In the genomic region with DNA sequence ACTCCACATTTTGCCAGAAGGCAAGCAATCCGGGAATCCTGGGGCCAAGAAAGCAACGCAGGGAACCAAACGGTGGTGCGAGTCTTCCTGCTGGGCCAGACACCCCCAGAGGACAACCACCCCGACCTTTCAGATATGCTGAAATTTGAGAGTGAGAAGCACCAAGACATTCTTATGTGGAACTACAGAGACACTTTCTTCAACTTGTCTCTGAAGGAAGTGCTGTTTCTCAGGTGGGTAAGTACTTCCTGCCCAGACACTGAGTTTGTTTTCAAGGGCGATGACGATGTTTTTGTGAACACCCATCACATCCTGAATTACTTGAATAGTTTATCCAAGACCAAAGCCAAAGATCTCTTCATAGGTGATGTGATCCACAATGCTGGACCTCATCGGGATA, we compare ENCODE assay signal across 18 cellular contexts. TPM values are rescaled to one million over a fixed set of nuclear protein-coding genes. Genes with fewer than 3 reads are reported as not detected.
DNase-seq lines count a peak whose midpoint lies in the region; ATAC-seq and TF ChIP-seq lines count a peak whose summit lies in the region.
"Had no signal": no experiment of that assay in that cellular context is flagged by ENCODE, and none has a peak within 500 bp of the region (broad histone marks: within the 10 kb centered on the region; RNA-seq: fewer than 3 reads in every experiment).

No MANE protein-coding gene starts in this region.

- DNase-seq in CD4-positive, CD25-positive, alpha-beta regulatory T cell: peak in 2 of 3 donors; percentile 53 to 85
- DNase-seq in CD4-positive, alpha-beta T cell: no peak
- no peak for DNase-seq in activated CD4-positive, alpha-beta memory T cell treated with anti-CD3 and anti-CD28 coated beads for 36 hours
- DNase-seq in endothelial cell (ENCODE audit: low spot score): no peak
- DNase-seq in progenitor cell of endocrine pancreas (ENCODE audit: low spot score, unreplicated experiment): no peak
- DNase-seq in MG63: no peak
- DNase-seq: activated CD4-positive, CD25-positive, alpha-beta regulatory T cell treated with anti-CD3 and anti-CD28 coated beads, Interleukin-2, amount 50 U/mL, for 72 hours; Karpas-422; NCI-H1694; NCI-H524; SIG-M5; substantia nigra; SW 1271; upper lobe of right lung had no signal

- no peaks in the 10 kb centered on the region for H3K9me3 ChIP-seq in CD4-positive, CD25-positive, alpha-beta regulatory T cell (ENCODE audit: control insufficient read depth in 2 of 2, low read length in 2 of 2)
- peaks cover 4% of the 10 kb centered on the region for H3K9me3 ChIP-seq in CD4-positive, alpha-beta T cell (ENCODE audit: control insufficient read depth, low read length)
- no peaks in the 10 kb centered on the region; the same call in 1 of the 2 replicates for H3K9me3 ChIP-seq in MG63
- H3K9me3 ChIP-seq: upper lobe of right lung had no signal

- peaks cover 0 to 17% (median 2%) of the 10 kb centered on the region in 7 donors for H3K9me3 Mint-ChIP-seq in CD4-positive, CD25-positive, alpha-beta regulatory T cell
- H3K9me3 Mint-ChIP-seq in CD4-positive, alpha-beta T cell: peaks cover 7% of the 10 kb centered on the region
- H3K9me3 Mint-ChIP-seq in activated CD4-positive, alpha-beta memory T cell treated with anti-CD3 and anti-CD28 coated beads for 36 hours: no peaks in the 10 kb centered on the region
- H3K9me3 Mint-ChIP-seq in endothelial cell (ENCODE audit: unreplicated experiment) (no peaks in the 10 kb centered on the region), progenitor cell of endocrine pancreas (ENCODE audit: low read depth) (peaks cover 6% of the 10 kb centered on the region)

- H3K36me3 Mint-ChIP-seq in CD4-positive, CD25-positive, alpha-beta regulatory T cell: peaks cover 49% of the 10 kb centered on the region
- peaks cover 91% of the 10 kb centered on the region for H3K36me3 Mint-ChIP-seq in CD4-positive, alpha-beta T cell (ENCODE audit: low read depth)
- peaks cover 47% of the 10 kb centered on the region for H3K36me3 Mint-ChIP-seq in activated CD4-positive, alpha-beta memory T cell treated with anti-CD3 and anti-CD28 coated beads for 36 hours
- peaks cover 45% of the 10 kb centered on the region for H3K36me3 Mint-ChIP-seq in endothelial cell (ENCODE audit: low read depth, unreplicated experiment)
- H3K36me3 Mint-ChIP-seq in progenitor cell of endocrine pancreas (ENCODE audit: insufficient read depth): peaks cover 42% of the 10 kb centered on the region

- peak overlapping the region; percentile 51 for H3K4me3 ChIP-seq in CD4-positive, CD25-positive, alpha-beta regulatory T cell (ENCODE audit: low read depth, low read length)
- no peak overlapping the region for H3K4me3 ChIP-seq in MG63
- H3K4me3 ChIP-seq: upper lobe of right lung had no signal

- peak overlapping the region; percentile 94 for H3K27ac Mint-ChIP-seq in CD4-positive, CD25-positive, alpha-beta regulatory T cell
- peak overlapping the region; percentile 84 for H3K27ac Mint-ChIP-seq in CD4-positive, alpha-beta T cell
- H3K27ac Mint-ChIP-seq in activated CD4-positive, alpha-beta memory T cell treated with anti-CD3 and anti-CD28 coated beads for 36 hours: peak overlapping the region; percentile 46
- H3K27ac Mint-ChIP-seq in endothelial cell (ENCODE audit: unreplicated experiment) (peak overlapping the region; percentile 2), progenitor cell of endocrine pancreas (no peak overlapping the region)

- CTCF ChIA-PET in CD4-positive, alpha-beta T cell (lab: Charles Lee): no interaction called here
- CTCF ChIA-PET in activated CD4-positive, alpha-beta memory T cell treated with anti-CD3 and anti-CD28 coated beads for 36 hours (lab: Charles Lee): no interaction called here

- peaks cover 53% of the 10 kb centered on the region for H3K4me1 ChIP-seq in CD4-positive, CD25-positive, alpha-beta regulatory T cell (ENCODE audit: control insufficient read depth, insufficient read depth, low read length, poor library complexity, severe bottlenecking)

- intact Hi-C loops in CD4-positive, alpha-beta T cell (cut with DNase I, micrococcal nuclease): no loop called here
- intact Hi-C loops in activated CD4-positive, alpha-beta memory T cell treated with anti-CD3 and anti-CD28 coated beads for 36 hours (cut with micrococcal nuclease): no loop called here

- no peaks in the 10 kb centered on the region for H3K27me3 ChIP-seq in CD4-positive, CD25-positive, alpha-beta regulatory T cell (ENCODE audit: control insufficient read depth, insufficient read depth, low read length)
- H3K27me3 ChIP-seq in CD4-positive, alpha-beta T cell (ENCODE audit: control insufficient read depth, insufficient read depth, low read length): no peaks in the 10 kb centered on the region
- no peaks in the 10 kb centered on the region for H3K27me3 ChIP-seq in MG63
- H3K27me3 ChIP-seq: upper lobe of right lung had no signal

- peaks cover 25% of the 10 kb centered on the region for H3K36me3 ChIP-seq in CD4-positive, CD25-positive, alpha-beta regulatory T cell (ENCODE audit: control insufficient read depth, insufficient read depth, low read length)
- no peaks in the 10 kb centered on the region; the same call in 1 of the 2 replicates for H3K36me3 ChIP-seq in MG63

- ATAC-seq in CD4-positive, CD25-positive, alpha-beta regulatory T cell (ENCODE audit: low read depth in 2 of 2): peak; percentile 53 to 79
- ATAC-seq in CD4-positive, alpha-beta T cell (ENCODE audit: poor library complexity): peak; percentile 48
- ATAC-seq in HG02973 (IDR thresholded peaks at IDR 0.05; ENCODE audit: unreplicated experiment): no peak
- ATAC-seq in GM19452 (IDR thresholded peaks at IDR 0.05; ENCODE audit: unreplicated experiment): no peak
- ATAC-seq: activated naive CD4-positive, alpha-beta T cell treated with anti-CD3 and anti-CD28 coated beads, Interleukin-2, amount 50 U/mL, for 72 hours; Panc1 had no signal

- peaks cover 54 to 78% (median 58%) of the 10 kb centered on the region in 4 donors for H3K4me1 Mint-ChIP-seq in CD4-positive, CD25-positive, alpha-beta regulatory T cell
- peaks cover 69% of the 10 kb centered on the region for H3K4me1 Mint-ChIP-seq in CD4-positive, alpha-beta T cell (ENCODE audit: low read depth)
- peaks cover 58% of the 10 kb centered on the region for H3K4me1 Mint-ChIP-seq in activated CD4-positive, alpha-beta memory T cell treated with anti-CD3 and anti-CD28 coated beads for 36 hours (ENCODE audit: low read depth)
- peaks cover 55% of the 10 kb centered on the region for H3K4me1 Mint-ChIP-seq in endothelial cell (ENCODE audit: unreplicated experiment)
- H3K4me1 Mint-ChIP-seq in progenitor cell of endocrine pancreas (ENCODE audit: low read depth): peaks cover 5% of the 10 kb centered on the region

- POLR2A ChIA-PET in CD4-positive, alpha-beta T cell (lab: Charles Lee): no interaction called here
- POLR2A ChIA-PET in activated CD4-positive, alpha-beta memory T cell treated with anti-CD3 and anti-CD28 coated beads for 36 hours (lab: Charles Lee): no interaction called here

- TF ChIP-seq CTCF in CD4-positive, alpha-beta T cell (IDR thresholded peaks at IDR 0.05): no peak
- TF ChIP-seq CTCF in endothelial cell (IDR thresholded peaks at IDR 0.05; ENCODE audit: unreplicated experiment) (no peak), progenitor cell of endocrine pancreas (IDR thresholded peaks at IDR 0.05; ENCODE audit: unreplicated experiment) (no peak)

- peak overlapping the region; percentile 69 for H3K27ac ChIP-seq in CD4-positive, CD25-positive, alpha-beta regulatory T cell (ENCODE audit: insufficient read depth, low read length, poor library complexity, severe bottlenecking)
- no peak overlapping the region for H3K27ac ChIP-seq in CD4-positive, alpha-beta T cell (ENCODE audit: low read depth, low read length)
- H3K27ac ChIP-seq: upper lobe of right lung had no signal

- no peaks in the 10 kb centered on the region for H3K27me3 Mint-ChIP-seq in CD4-positive, CD25-positive, alpha-beta regulatory T cell
- no peaks in the 10 kb centered on the region for H3K27me3 Mint-ChIP-seq in CD4-positive, alpha-beta T cell
- no peaks in the 10 kb centered on the region for H3K27me3 Mint-ChIP-seq in activated CD4-positive, alpha-beta memory T cell treated with anti-CD3 and anti-CD28 coated beads for 36 hours
- peaks cover 1% of the 10 kb centered on the region for H3K27me3 Mint-ChIP-seq in endothelial cell (ENCODE audit: unreplicated experiment)
- no peaks in the 10 kb centered on the region for H3K27me3 Mint-ChIP-seq in progenitor cell of endocrine pancreas

- H3K4me3 Mint-ChIP-seq in CD4-positive, CD25-positive, alpha-beta regulatory T cell: peak overlapping the region; percentile 12 to 76 (median 62)
- no peak overlapping the region for H3K4me3 Mint-ChIP-seq in CD4-positive, alpha-beta T cell
- H3K4me3 Mint-ChIP-seq in activated CD4-positive, alpha-beta memory T cell treated with anti-CD3 and anti-CD28 coated beads for 36 hours: no peak overlapping the region
- H3K4me3 Mint-ChIP-seq in endothelial cell (ENCODE audit: unreplicated experiment): peak overlapping the region; percentile 40
- no peak overlapping the region for H3K4me3 Mint-ChIP-seq in progenitor cell of endocrine pancreas (ENCODE audit: low read depth)

RNA-seq across cellular contexts. Expression of a gene that starts 26.8 kb away (rescaled TPM):
- total RNA-seq in CD4-positive, CD25-positive, alpha-beta regulatory T cell: 61.5 TPM
- 10 to 100 TPM; 34.8 to 48.4 (median 39.5) TPM for polyA plus RNA-seq in CD4-positive, CD25-positive, alpha-beta regulatory T cell
- total RNA-seq in CD4-positive, alpha-beta T cell: 10 to 100 TPM; 47.7 TPM
- total RNA-seq in activated CD4-positive, alpha-beta memory T cell treated with anti-CD3 and anti-CD28 coated beads for 36 hours: 10 to 100 TPM; 26.6 to 26.9 TPM
- total RNA-seq in endothelial cell (ENCODE audit: unreplicated experiment): 53.1 TPM
- total RNA-seq in progenitor cell of endocrine pancreas: 17.4 and 18.5 TPM in 2 replicates
- 8.8 and 13.2 TPM in 2 replicates for total RNA-seq in MG63 (2014; rRNA removed; shearing (Covaris generic); ENCODE audit: low replicate concordance)

Comparison
In these comparisons a context has a peak if more than half of its experiments do, and no peak if none do; other contexts are left out.
1. ATAC-seq: peak in CD4-positive, CD25-positive, alpha-beta regulatory T cell (2 of 2) and CD4-positive, alpha-beta T cell (single experiment); none in HG02973 (single experiment) and GM19452 (single experiment).
2. DNase-seq: peak in CD4-positive, CD25-positive, alpha-beta regulatory T cell (2 of 3); none in CD4-positive, alpha-beta T cell (0 of 10), activated CD4-positive, alpha-beta memory T cell treated with anti-CD3 and anti-CD28 coated beads for 36 hours (single experiment), endothelial cell (single experiment), progenitor cell of endocrine pancreas (single experiment) and MG63 (single experiment).
3. H3K4me3 Mint-ChIP-seq: peak in CD4-positive, CD25-positive, alpha-beta regulatory T cell (4 of 4) and endothelial cell (single experiment); none in CD4-positive, alpha-beta T cell (single experiment), activated CD4-positive, alpha-beta memory T cell treated with anti-CD3 and anti-CD28 coated beads for 36 hours (single experiment) and progenitor cell of endocrine pancreas (single experiment).